20 cellular contexts compared by ENCODE assay signal in the genomic region with DNA sequence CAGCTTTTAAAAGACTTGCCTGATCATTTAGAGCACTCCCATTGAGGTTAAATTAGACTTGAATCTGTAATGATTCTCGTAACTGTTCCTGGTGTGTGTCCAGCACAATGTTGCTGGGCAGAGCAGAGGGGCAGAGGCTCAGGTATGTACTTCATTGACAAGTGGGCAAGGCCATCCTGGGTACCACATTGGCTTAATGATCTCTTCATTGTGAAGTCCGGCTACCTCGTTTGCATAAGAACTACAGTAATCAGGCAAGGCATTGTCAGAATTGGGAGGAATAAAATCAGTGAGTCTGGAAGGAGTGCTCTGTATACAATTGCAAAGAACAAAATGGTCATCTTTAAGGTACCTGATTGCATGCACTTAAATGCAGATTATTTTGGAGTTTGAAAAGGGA. TPM values are rescaled to one million over a fixed set of nuclear protein-coding genes. Genes with fewer than 3 reads are reported as not detected.
A peak's percentile ranks its signal among the peaks of the same experiment; 100 is the strongest.
DNase-seq lines count a peak whose midpoint lies in the region; TF ChIP-seq lines count a peak whose summit lies in the region.
"Had no signal": no experiment of that assay in that cellular context is flagged by ENCODE, and none has a peak within 500 bp of the region (broad histone marks: within the 10 kb centered on the region; RNA-seq: fewer than 3 reads in every experiment).

No MANE protein-coding gene starts in this region.

- no TSS peak for BruUV-seq in A673 (replicated peaks; lab: Mats Ljungman, UMichigan)

- H3K27ac ChIP-seq in HUES6 (ENCODE audit: low read depth, low read length), result peak overlapping the region; percentile 60
- no peak overlapping the region for H3K27ac ChIP-seq in esophagus muscularis mucosa (replicated peaks in 1 of 4)
- no peak overlapping the region for H3K27ac ChIP-seq in A673 (ENCODE audit: low read depth, low read length, poor library complexity, severe bottlenecking)
- H3K27ac ChIP-seq: lower lobe of right lung, pancreas, SK-N-MC had no signal

- DNase-seq in activated CD4-positive, alpha-beta memory T cell treated with anti-CD3 and anti-CD28 coated beads, Interleukin-2, amount 10 ng/mL, durations not matched to agents 7 days and 5 days, result no peak
- DNase-seq in activated CD4-positive, alpha-beta memory T cell treated with anti-CD3 and anti-CD28 coated beads for 36 hours, result no peak
- DNase-seq in activated naive CD8-positive, alpha-beta T cell treated with anti-CD3 and anti-CD28 coated beads for 36 hours, result no peak
- DNase-seq in mesothelial cell of epicardium (ENCODE audit: low spot score in 2 of 2, unreplicated experiment in 2 of 2), result no peak
- no peak for DNase-seq in esophagus muscularis mucosa (ENCODE audit: extremely low spot score)
- DNase-seq in GM03348 (ENCODE audit: low spot score), result no peak
- DNase-seq in A673 (ENCODE audit: low spot score), result no peak
- DNase-seq: 8988T; activated CD4-positive, alpha-beta T cell treated with anti-CD3 and anti-CD28 coated beads, Interleukin-2, amount 50 U/mL, for 48 hours; caudate nucleus; islet precursor cell; KG1; lower lobe of right lung; NCI-H1694 treated with DMSO at 0.1 percent for 48 hours; NCI-H82; pancreas; right cardiac atrium had no signal

- H3K4me3 ChIP-seq in HUES6 (ENCODE audit: low read depth, low read length) (peak overlapping the region; percentile 28), esophagus muscularis mucosa (no peak overlapping the region), A673 (ENCODE audit: low read depth, low read length, poor library complexity, severe bottlenecking) (no peak overlapping the region)
- H3K4me3 ChIP-seq: dorsolateral prefrontal cortex, lower lobe of right lung, pancreas, SK-N-MC had no signal

- TF ChIP-seq EP300 in esophagus muscularis mucosa (IDR thresholded peaks at IDR 0.05), result no peak

- no peaks in the 10 kb centered on the region for H3K27me3 Mint-ChIP-seq in activated CD4-positive, alpha-beta memory T cell treated with anti-CD3 and anti-CD28 coated beads, Interleukin-2, amount 10 ng/mL, durations not matched to agents 7 days and 5 days
- no peaks in the 10 kb centered on the region for H3K27me3 Mint-ChIP-seq in activated CD4-positive, alpha-beta memory T cell treated with anti-CD3 and anti-CD28 coated beads for 36 hours
- H3K27me3 Mint-ChIP-seq in activated naive CD8-positive, alpha-beta T cell treated with anti-CD3 and anti-CD28 coated beads for 36 hours, result peaks cover 7% of the 10 kb centered on the region
- H3K27me3 Mint-ChIP-seq in mesothelial cell of epicardium (ENCODE audit: low read depth), result no peaks in the 10 kb centered on the region

- H3K36me3 ChIP-seq in HUES6 (ENCODE audit: control insufficient read depth, insufficient read depth, low read length) (peaks cover 81% of the 10 kb centered on the region), esophagus muscularis mucosa (peaks cover 50 to 83% (median 76%) of the 10 kb centered on the region in 4 donors), A673 (ENCODE audit: insufficient read depth, low read length, poor library complexity, severe bottlenecking) (peaks cover 79% of the 10 kb centered on the region)

- H3K4me1 ChIP-seq in HUES6 (ENCODE audit: control insufficient read depth, insufficient read depth, low read length), result peaks cover 60% of the 10 kb centered on the region
- peaks cover 28 to 54% (median 39%) of the 10 kb centered on the region in 4 donors for H3K4me1 ChIP-seq in esophagus muscularis mucosa
- peaks cover 56% of the 10 kb centered on the region for H3K4me1 ChIP-seq in A673 (ENCODE audit: insufficient read depth, low read length, poor library complexity, severe bottlenecking)

- intact Hi-C loops in activated CD4-positive, alpha-beta memory T cell treated with anti-CD3 and anti-CD28 coated beads for 36 hours (cut with micrococcal nuclease), result loop anchor here (10.0 kb wide), 2 partner anchors 725 to 1405 kb away; a partner anchor contains a TSS
- intact Hi-C loops in esophagus muscularis mucosa (cut with DNase I) (loop anchor here (10.0 kb wide), 1 partner anchor 265 kb away; no protein-coding TSS in a partner anchor), A673 (cut with micrococcal nuclease; ENCODE audit: unreplicated experiment) (loop anchor here (5.0 to 10.0 kb wide), 2 partner anchors 95 to 1028 kb away; a partner anchor contains a TSS)

- no peak for TF ChIP-seq CTCF in mesothelial cell of epicardium (IDR thresholded peaks at IDR 0.05; ENCODE audit: unreplicated experiment)
- no peak for TF ChIP-seq CTCF in esophagus muscularis mucosa (IDR thresholded peaks at IDR 0.05)
- no peak for TF ChIP-seq CTCF in A673 (conservative IDR thresholded peaks at IDR 0.05; ENCODE audit: low read depth, low read length)

- H3K9me3 Mint-ChIP-seq in activated CD4-positive, alpha-beta memory T cell treated with anti-CD3 and anti-CD28 coated beads, Interleukin-2, amount 10 ng/mL, durations not matched to agents 7 days and 5 days, result no peaks in the 10 kb centered on the region
- H3K9me3 Mint-ChIP-seq in activated CD4-positive, alpha-beta memory T cell treated with anti-CD3 and anti-CD28 coated beads for 36 hours, result no peaks in the 10 kb centered on the region
- H3K9me3 Mint-ChIP-seq in activated naive CD8-positive, alpha-beta T cell treated with anti-CD3 and anti-CD28 coated beads for 36 hours, result no peaks in the 10 kb centered on the region
- no peaks in the 10 kb centered on the region for H3K9me3 Mint-ChIP-seq in mesothelial cell of epicardium

- H3K27me3 ChIP-seq in HUES6 (ENCODE audit: control insufficient read depth, insufficient read depth, low read length) (no peaks in the 10 kb centered on the region), esophagus muscularis mucosa (no peaks in the 10 kb centered on the region), A673 (replicated peaks; ENCODE audit: insufficient read depth, low read depth, low read length, poor library complexity) (no peaks in the 10 kb centered on the region)
- H3K27me3 ChIP-seq: dorsolateral prefrontal cortex, pancreas had no signal

- H3K4me3 Mint-ChIP-seq in activated CD4-positive, alpha-beta memory T cell treated with anti-CD3 and anti-CD28 coated beads, Interleukin-2, amount 10 ng/mL, durations not matched to agents 7 days and 5 days, result no peak overlapping the region
- H3K4me3 Mint-ChIP-seq in activated CD4-positive, alpha-beta memory T cell treated with anti-CD3 and anti-CD28 coated beads for 36 hours, result no peak overlapping the region
- peak overlapping the region; percentile 27 for H3K4me3 Mint-ChIP-seq in activated naive CD8-positive, alpha-beta T cell treated with anti-CD3 and anti-CD28 coated beads for 36 hours
- no peak overlapping the region for H3K4me3 Mint-ChIP-seq in mesothelial cell of epicardium

- CTCF ChIA-PET in activated CD4-positive, alpha-beta memory T cell treated with anti-CD3 and anti-CD28 coated beads, Interleukin-2, amount 10 ng/mL, durations not matched to agents 7 days and 5 days (lab: Charles Lee), result interaction anchor here (1.1 kb wide), 1 partner anchor 10 kb away, joined by 3 read pairs; no protein-coding TSS in a partner anchor
- CTCF ChIA-PET in activated CD4-positive, alpha-beta memory T cell treated with anti-CD3 and anti-CD28 coated beads for 36 hours (lab: Charles Lee), result no interaction called here
- CTCF ChIA-PET in A673 (lab: Charles Lee), result no interaction called here

- no peak for TF ChIP-seq POLR2A in esophagus muscularis mucosa (IDR thresholded peaks at IDR 0.05; ENCODE audit: low read depth)

- peaks cover 73% of the 10 kb centered on the region for H3K4me1 Mint-ChIP-seq in activated CD4-positive, alpha-beta memory T cell treated with anti-CD3 and anti-CD28 coated beads, Interleukin-2, amount 10 ng/mL, durations not matched to agents 7 days and 5 days
- peaks cover 78% of the 10 kb centered on the region for H3K4me1 Mint-ChIP-seq in activated CD4-positive, alpha-beta memory T cell treated with anti-CD3 and anti-CD28 coated beads for 36 hours (ENCODE audit: low read depth)
- H3K4me1 Mint-ChIP-seq in activated naive CD8-positive, alpha-beta T cell treated with anti-CD3 and anti-CD28 coated beads for 36 hours, result peaks cover 74% of the 10 kb centered on the region
- H3K4me1 Mint-ChIP-seq in mesothelial cell of epicardium, result peaks cover 67% of the 10 kb centered on the region

- no peak overlapping the region for H3K9ac ChIP-seq in HUES6 (ENCODE audit: low read length)

- H3K9me3 ChIP-seq in HUES6 (ENCODE audit: control insufficient read depth, insufficient read depth, low read depth, low read length) (no peaks in the 10 kb centered on the region), esophagus muscularis mucosa (no peaks in the 10 kb centered on the region), A673 (ENCODE audit: low read depth, low read length, poor library complexity, severe bottlenecking) (no peaks in the 10 kb centered on the region)
- H3K9me3 ChIP-seq: lower lobe of right lung, pancreas had no signal

- peaks cover 81% of the 10 kb centered on the region for H3K36me3 Mint-ChIP-seq in activated CD4-positive, alpha-beta memory T cell treated with anti-CD3 and anti-CD28 coated beads, Interleukin-2, amount 10 ng/mL, durations not matched to agents 7 days and 5 days (ENCODE audit: low read depth)
- H3K36me3 Mint-ChIP-seq in activated CD4-positive, alpha-beta memory T cell treated with anti-CD3 and anti-CD28 coated beads for 36 hours, result peaks cover 73% of the 10 kb centered on the region
- peaks cover 66% of the 10 kb centered on the region for H3K36me3 Mint-ChIP-seq in activated naive CD8-positive, alpha-beta T cell treated with anti-CD3 and anti-CD28 coated beads for 36 hours
- peaks cover 33% of the 10 kb centered on the region for H3K36me3 Mint-ChIP-seq in mesothelial cell of epicardium

- WGBS in esophagus muscularis mucosa, result 76% methylated on average over 3 of the region's 3 CpGs

- peak overlapping the region; percentile 26 for H3K27ac Mint-ChIP-seq in activated CD4-positive, alpha-beta memory T cell treated with anti-CD3 and anti-CD28 coated beads, Interleukin-2, amount 10 ng/mL, durations not matched to agents 7 days and 5 days
- H3K27ac Mint-ChIP-seq in activated CD4-positive, alpha-beta memory T cell treated with anti-CD3 and anti-CD28 coated beads for 36 hours, result no peak overlapping the region
- peak overlapping the region; percentile 5 for H3K27ac Mint-ChIP-seq in activated naive CD8-positive, alpha-beta T cell treated with anti-CD3 and anti-CD28 coated beads for 36 hours
- peak overlapping the region; percentile 1 for H3K27ac Mint-ChIP-seq in mesothelial cell of epicardium

- POLR2A ChIA-PET in activated CD4-positive, alpha-beta memory T cell treated with anti-CD3 and anti-CD28 coated beads, Interleukin-2, amount 10 ng/mL, durations not matched to agents 7 days and 5 days (lab: Charles Lee), result no interaction called here
- POLR2A ChIA-PET in activated CD4-positive, alpha-beta memory T cell treated with anti-CD3 and anti-CD28 coated beads for 36 hours (lab: Charles Lee), result interaction anchor here (0.6 kb wide), 1 partner anchor 21 kb away, joined by 6 read pairs; no protein-coding TSS in a partner anchor
- POLR2A ChIA-PET in A673 (lab: Charles Lee; ENCODE audit: low non-redundant PET), result no interaction called here

RNA-seq across cellular contexts. Expression of a gene that starts 6.1 kb away (rescaled TPM):
- 1,000 to 10,000 TPM; 1,304 to 1,323 TPM for total RNA-seq in activated CD4-positive, alpha-beta memory T cell treated with anti-CD3 and anti-CD28 coated beads, Interleukin-2, amount 10 ng/mL, durations not matched to agents 7 days and 5 days
- total RNA-seq in activated CD4-positive, alpha-beta memory T cell treated with anti-CD3 and anti-CD28 coated beads for 36 hours, result 1,000 to 10,000 TPM; 1,680 to 1,722 TPM
- 1,000 to 10,000 TPM; 2,309 to 2,336 TPM for total RNA-seq in activated naive CD8-positive, alpha-beta T cell treated with anti-CD3 and anti-CD28 coated beads for 36 hours
- total RNA-seq in mesothelial cell of epicardium (1,414 to 1,482 TPM (median 1,481 TPM) in 3 replicates), esophagus muscularis mucosa (1,000 to 10,000 TPM; 1,283 to 2,770 (median 2,221) TPM), A673 (2021) (1,384 and 1,553 TPM in 2 replicates)

RNA-seq across cellular contexts. Expression of a gene that starts 10.4 kb away (rescaled TPM):
- total RNA-seq in activated CD4-positive, alpha-beta memory T cell treated with anti-CD3 and anti-CD28 coated beads, Interleukin-2, amount 10 ng/mL, durations not matched to agents 7 days and 5 days, result 10 to 100 TPM; 16.6 to 16.8 TPM
- total RNA-seq in activated CD4-positive, alpha-beta memory T cell treated with anti-CD3 and anti-CD28 coated beads for 36 hours, result 10 to 100 TPM; 16.6 to 17.0 TPM
- 10 to 100 TPM; 25.2 to 26.7 TPM for total RNA-seq in activated naive CD8-positive, alpha-beta T cell treated with anti-CD3 and anti-CD28 coated beads for 36 hours
- 23.7 to 24.5 TPM (median 23.9 TPM) in 3 replicates for total RNA-seq in mesothelial cell of epicardium
- total RNA-seq in esophagus muscularis mucosa, result 10 to 100 TPM in 1 of 4 donors, 1 to 10 TPM in 3; 9.3 to 12.8 (median 9.9) TPM
- total RNA-seq in A673 (2021), result 27.3 and 27.8 TPM in 2 replicates
